Comparison of ENCODE assay signal across 7 cellular contexts in genomic region chr20:19937651-19938420, GRCh38.
DNase-seq lines count a peak whose midpoint lies in the region; ATAC-seq lines count a peak whose summit lies in the region.

No MANE protein-coding gene starts in this region.

- peaks cover 15% of the 10 kb centered on the region for H3K4me1 Mint-ChIP-seq in activated CD8-positive, alpha-beta T cell treated with anti-CD3 and anti-CD28 coated beads, Interleukin-2, amount 10 ng/mL, durations not matched to agents 7 days and 5 days (ENCODE audit: low read depth)

- peak overlapping the region; percentile 3 for H3K27ac Mint-ChIP-seq in activated CD8-positive, alpha-beta T cell treated with anti-CD3 and anti-CD28 coated beads, Interleukin-2, amount 10 ng/mL, durations not matched to agents 7 days and 5 days

- H3K4me3 Mint-ChIP-seq in activated CD8-positive, alpha-beta T cell treated with anti-CD3 and anti-CD28 coated beads, Interleukin-2, amount 10 ng/mL, durations not matched to agents 7 days and 5 days = no peak overlapping the region

- CTCF ChIA-PET in activated CD8-positive, alpha-beta T cell treated with anti-CD3 and anti-CD28 coated beads, Interleukin-2, amount 10 ng/mL, durations not matched to agents 7 days and 5 days (lab: Charles Lee) = no interaction called here

- POLR2A ChIA-PET in activated CD8-positive, alpha-beta T cell treated with anti-CD3 and anti-CD28 coated beads, Interleukin-2, amount 10 ng/mL, durations not matched to agents 7 days and 5 days (lab: Charles Lee) = no interaction called here

- ATAC-seq in GM19035 (IDR thresholded peaks at IDR 0.05; ENCODE audit: unreplicated experiment) = peak; percentile 86
- ATAC-seq in HG02885 (IDR thresholded peaks at IDR 0.05; ENCODE audit: poor library complexity, unreplicated experiment) = peak; percentile 87
- peak; percentile 65 for ATAC-seq in activated CD8-positive, alpha-beta T cell treated with anti-CD3 and anti-CD28 coated beads, Interleukin-2, amount 10 ng/mL, durations not matched to agents 7 days and 5 days

- no peaks in the 10 kb centered on the region for H3K36me3 Mint-ChIP-seq in activated CD8-positive, alpha-beta T cell treated with anti-CD3 and anti-CD28 coated beads, Interleukin-2, amount 10 ng/mL, durations not matched to agents 7 days and 5 days (ENCODE audit: low read depth)

- peaks cover 33% of the 10 kb centered on the region for H3K27me3 Mint-ChIP-seq in activated CD8-positive, alpha-beta T cell treated with anti-CD3 and anti-CD28 coated beads, Interleukin-2, amount 10 ng/mL, durations not matched to agents 7 days and 5 days (ENCODE audit: low read depth)

- no peaks in the 10 kb centered on the region for H3K9me3 Mint-ChIP-seq in activated CD8-positive, alpha-beta T cell treated with anti-CD3 and anti-CD28 coated beads, Interleukin-2, amount 10 ng/mL, durations not matched to agents 7 days and 5 days (ENCODE audit: insufficient read depth)

- peak; percentile 30 for DNase-seq in activated CD8-positive, alpha-beta T cell treated with anti-CD3 and anti-CD28 coated beads, Interleukin-2, amount 10 ng/mL, durations not matched to agents 7 days and 5 days
- DNase-seq in stimulated activated CD8-positive, alpha-beta memory T cell treated with anti-CD3 and anti-CD28 coated beads, Interleukin-15, amount 100 ng/mL, for 48 hours (ENCODE audit: low read depth in 2 of 2) = peak; percentile 15 to 18
- no peak for DNase-seq in NCI-H510A (lab: John Stamatoyannopoulos, UW)
- DNase-seq in germinal center (ENCODE audit: low spot score) = no peak
- no peak for DNase-seq in NK-92 (lab: John Stamatoyannopoulos, UW; ENCODE audit: unreplicated experiment)

Comparison
In these comparisons a context has a peak if more than half of its experiments do, and no peak if none do; other contexts are left out.
1. DNase-seq: peak in activated CD8-positive, alpha-beta T cell treated with anti-CD3 and anti-CD28 coated beads, Interleukin-2, amount 10 ng/mL, durations not matched to agents 7 days and 5 days (single experiment) and stimulated activated CD8-positive, alpha-beta memory T cell treated with anti-CD3 and anti-CD28 coated beads, Interleukin-15, amount 100 ng/mL, for 48 hours (2 of 2); none in NCI-H510A (single experiment), germinal center (single experiment) and NK-92 (single experiment).
2. Peak in every context shown above with its lines, with median percentiles within 50 percentile points of each other: ATAC-seq.